21 cellular contexts compared by ENCODE assay signal in genomic region chr1:1312450-1313314, GRCh38. TPM values are rescaled to one million over a fixed set of nuclear protein-coding genes. Genes with fewer than 3 reads are reported as not detected.
A peak's percentile ranks its signal among the peaks of the same experiment; 100 is the strongest.
DNase-seq lines count a peak whose midpoint lies in the region; ATAC-seq, FAIRE-seq and TF ChIP-seq lines count a peak whose summit lies in the region.
"Had no signal": no experiment of that assay in that cellular context is flagged by ENCODE, and none has a peak within 500 bp of the region (broad histone marks: within the 10 kb centered on the region; RNA-seq: fewer than 3 reads in every experiment).

No MANE protein-coding gene starts in this region.

- H3K27me3 Mint-ChIP-seq in Calu3 (ENCODE audit: unreplicated experiment) (no peaks in the 10 kb centered on the region), nephron progenitor cell (ENCODE audit: low read depth, poor library complexity) (peaks cover 10% of the 10 kb centered on the region)
- H3K27me3 Mint-ChIP-seq: CD4-positive, CD25-positive, alpha-beta regulatory T cell; IgD-negative memory B cell had no signal

- TF ChIP-seq RAD21 in K562 (CRISPR knock-in tag; conservative IDR thresholded peaks at IDR 0.05 in 1 of 2, IDR thresholded peaks at IDR 0.05 in 1 of 2), result no peak

- peaks cover 81% of the 10 kb centered on the region for H3K36me3 ChIP-seq in K562 (ENCODE audit: control insufficient read depth, insufficient read depth, low read length)

- ATAC-seq in K562 (no peak), GM21526 (IDR thresholded peaks at IDR 0.05; ENCODE audit: low FRiP score, unreplicated experiment) (no peak), GM21515 (IDR thresholded peaks at IDR 0.05; ENCODE audit: unreplicated experiment) (no peak)

- WGBS in K562 (ENCODE audit: insufficient coverage, low coverage, missing lambda C conversion rate), result 95% methylated on average over 45 of the region's 49 CpGs

- H3K27me3 ChIP-seq in K562 (ENCODE audit: control insufficient read depth in 2 of 2, insufficient read depth in 2 of 2, low read length in 2 of 2), result no peaks in the 10 kb centered on the region

- in situ Hi-C loops in K562 (cut with MboI), result no loop called here

- peaks cover 16 to 88% of the 10 kb centered on the region in 2 experiments for H3K4me1 ChIP-seq in K562 (replicated peaks in 1 of 2; ENCODE audit: control insufficient read depth in 2 of 2, insufficient read depth in 2 of 2, low read length in 2 of 2)

- no peak for DNase-seq in Calu3
- DNase-seq in LNCaP clone FGC (ENCODE audit: low read depth), result no peak
- DNase-seq in K562 (ENCODE audit: extremely low read depth in 1 of 4, low spot score in 3 of 4), result no peak
- DNase-seq in nephron progenitor cell, result no peak
- no peak for DNase-seq in iPS-NIHi11 (ENCODE audit: low spot score)
- DNase-seq: CD4-positive, CD25-positive, alpha-beta regulatory T cell; DMS153; Kasumi-1; MM.1S; NCI-H1048; NCI-H1417 treated with DMSO at 0.1 percent for 48 hours; NCI-H187 treated with DMSO at 0.1 percent for 48 hours; NCI-H2107; NCI-H446 treated with DMSO at 0.1 percent for 48 hours; NCI-H526 treated with DMSO at 0.1 percent for 48 hours had no signal

- H4K20me1 ChIP-seq in K562 (replicated peaks; ENCODE audit: control insufficient read depth, insufficient read depth, low read length), result peaks cover 7% of the 10 kb centered on the region

- no peak overlapping the region; a peak in 1 of 4 replicates for H3K9ac ChIP-seq in K562 (ENCODE audit: insufficient read depth in 1 of 2, low read depth in 2 of 2, low read length in 2 of 2)

- TF ChIP-seq POLR2A in K562 (conservative IDR thresholded peaks at IDR 0.05), result peak; percentile 47

- H3K4me3 ChIP-seq in LNCaP clone FGC (ENCODE audit: low read depth, low read length) (no peak overlapping the region), K562 (no peak overlapping the region)

- BruUV-seq in Calu3 (replicated peaks; lab: Mats Ljungman, UMichigan) (TSS peak; percentile 30), K562 (replicated peaks; lab: Mats Ljungman, UMichigan) (TSS peak; percentile 39)

- no peak overlapping the region for H3K4me2 ChIP-seq in K562 (ENCODE audit: insufficient read depth, low read length)

- no peaks in the 10 kb centered on the region for H3K9me3 ChIP-seq in K562 (replicated peaks; ENCODE audit: control insufficient read depth, insufficient read depth, low read depth, low read length)

- no peak overlapping the region for H2AFZ ChIP-seq in K562 (ENCODE audit: low read depth, low read length)

- no peak overlapping the region for H3K27ac Mint-ChIP-seq in Calu3 (ENCODE audit: unreplicated experiment)
- no peak overlapping the region for H3K27ac Mint-ChIP-seq in nephron progenitor cell
- H3K27ac Mint-ChIP-seq: CD4-positive, CD25-positive, alpha-beta regulatory T cell had no signal

- POLR2A ChIA-PET in K562 (lab: Yijun Ruan, JAX), result interaction anchor here (0.6 to 3.5 kb wide), 8 partner anchors 7 to 129 kb away, joined by 3 to 30 read pairs (median 4); partner anchors contain the start of gene TAS1R3

- intact Hi-C loops in Calu3 (cut with micrococcal nuclease; ENCODE audit: unreplicated experiment), result no loop called here
- intact Hi-C loops in K562 (cut with micrococcal nuclease), result no loop called here

- TF ChIP-seq EP300 in K562 (IDR thresholded peaks at IDR 0.05; ENCODE audit: low read length), result no peak

- FAIRE-seq in K562 (lab: Jason Lieb, UNC), result no peak
- FAIRE-seq: GM18507 had no signal

- no peaks in the 10 kb centered on the region for H3K9me3 Mint-ChIP-seq in Calu3 (ENCODE audit: low read depth, unreplicated experiment)
- H3K9me3 Mint-ChIP-seq in nephron progenitor cell, result no peaks in the 10 kb centered on the region
- H3K9me3 Mint-ChIP-seq: CD4-positive, CD25-positive, alpha-beta regulatory T cell; IgD-negative memory B cell had no signal

- H3K9me1 ChIP-seq in K562 (ENCODE audit: control insufficient read depth, insufficient read depth, low read length), result no peaks in the 10 kb centered on the region

- no peaks in the 10 kb centered on the region for H3K4me1 Mint-ChIP-seq in Calu3 (ENCODE audit: low read depth, unreplicated experiment)
- H3K4me1 Mint-ChIP-seq in nephron progenitor cell, result peaks cover 22% of the 10 kb centered on the region

- H3K27ac ChIP-seq in 22Rv1 (peak overlapping the region; percentile 96; the same call in 1 of the 2 replicates), K562 (ENCODE audit: extremely low read depth, low read depth, low read length) (no peak overlapping the region)

- TF ChIP-seq CTCF in 22Rv1 (IDR thresholded peaks at IDR 0.05) (no peak), Calu3 (IDR thresholded peaks at IDR 0.05; ENCODE audit: unreplicated experiment) (no peak), LNCaP clone FGC (IDR thresholded peaks at IDR 0.05; ENCODE audit: control insufficient read depth, extremely low read depth, insufficient read depth) (0 out of 2 replicates have a peak, but pooled peaks have one; percentile 5), K562 (IDR thresholded peaks at IDR 0.05 in 2 of 3, conservative IDR thresholded peaks at IDR 0.05 in 1 of 3; ENCODE audit: insufficient read depth in 2 of 3, low read depth in 1 of 3, low read length in 3 of 3) (no peak), nephron progenitor cell (IDR thresholded peaks at IDR 0.05) (no peak)

- H3K36me3 Mint-ChIP-seq in Calu3 (ENCODE audit: insufficient read depth, unreplicated experiment) (peaks cover 83% of the 10 kb centered on the region), nephron progenitor cell (ENCODE audit: low read depth) (peaks cover 20% of the 10 kb centered on the region)
- H3K36me3 Mint-ChIP-seq: CD4-positive, CD25-positive, alpha-beta regulatory T cell had no signal

- CTCF ChIA-PET in Calu3 (lab: Charles Lee), result no interaction called here
- CTCF ChIA-PET in K562 (lab: Yijun Ruan, JAX; ENCODE audit: low intra/inter-chr PET ratio), result no interaction called here

- peaks cover 39% of the 10 kb centered on the region for H3K79me2 ChIP-seq in K562 (ENCODE audit: control insufficient read depth, insufficient read depth, low read length)

- H3K4me3 Mint-ChIP-seq in Calu3 (ENCODE audit: low read depth, unreplicated experiment) (no peak overlapping the region), nephron progenitor cell (no peak overlapping the region)

RNA-seq across cellular contexts. Expression of gene PUSL1, which starts 4.3 kb away (rescaled TPM):
- total RNA-seq in Calu3 (2022) (22.7 and 24.7 TPM in 2 replicates), K562 (2014; rRNA removed) (86.9 and 103 TPM in 2 replicates), K562 (2014; rRNA removed; fragmentation: Illumina TruSeq; extraction: Trizol) (5.6 and 7.0 TPM in 2 replicates), K562 (2015; rRNA removed; fragmentation: Illumina TruSeq; extraction: Trizol) (29.7 and 31.4 TPM in 2 replicates), K562 (2021) (80.1 and 83.0 TPM in 2 replicates)
- 13.3 and 63.1 TPM in 2 replicates for total RNA-seq in K562 (2011; cell fraction: chromatin; rRNA removed; ENCODE audit: low replicate concordance)
- total RNA-seq in K562 (2011; cell fraction: nucleolus; rRNA removed), result 74.5 and 90.1 TPM in 2 replicates
- 23.2 and 31.2 TPM in 2 replicates for total RNA-seq in K562 (2011; cell fraction: nucleoplasm; rRNA removed)
- polyA plus RNA-seq in K562 (2011; rRNA removed) (13.6 and 22.4 TPM in 2 replicates), K562 (2014; fragmentation: Illumina TruSeq; extraction: Trizol) (10.5 and 25.1 TPM in 2 replicates), K562 (2014; fragmentation: Nextera tagmentation; extraction: Ambion mirVana) (1 to 10 TPM in 1 of 2 experiments, under 1 TPM in 1; 0.62 to 1.7 TPM), K562 (2014; rRNA removed) (68.5 and 76.0 TPM in 2 replicates)
- 29.8 and 137 TPM in 2 replicates for polyA plus RNA-seq in K562 (2011; cell fraction: cytosol; rRNA removed)
- 41.7 and 71.9 TPM in 2 replicates for polyA plus RNA-seq in K562 (2011; cell fraction: nucleus; rRNA removed)
- polyA plus RNA-seq in K562 (2012), result 35.1 and 53.3 TPM in 2 replicates
- 3.5 and 5.7 TPM in 2 replicates for polyA minus RNA-seq in K562 (2011; rRNA and poly(A)+ RNA removed)
- 22.0 and 25.8 TPM in 2 replicates for polyA minus RNA-seq in K562 (2011; cell fraction: cytosol; rRNA and poly(A)+ RNA removed)
- polyA minus RNA-seq in K562 (2011; cell fraction: nucleus; rRNA and poly(A)+ RNA removed), result 33.5 and 38.2 TPM in 2 replicates

RNA-seq across cellular contexts. Expression of gene ACAP3, which starts 5.0 kb away (rescaled TPM):
- total RNA-seq in Calu3 (2022) (41.1 and 48.3 TPM in 2 replicates), K562 (2014; rRNA removed) (29.6 and 33.3 TPM in 2 replicates), K562 (2014; rRNA removed; fragmentation: Illumina TruSeq; extraction: Trizol) (1.9 and 3.5 TPM in 2 replicates), K562 (2015; rRNA removed; fragmentation: Illumina TruSeq; extraction: Trizol) (14.0 and 15.2 TPM in 2 replicates), K562 (2021) (44.1 and 49.0 TPM in 2 replicates)
- total RNA-seq in K562 (2011; cell fraction: chromatin; rRNA removed; ENCODE audit: low replicate concordance), result 140 and 407 TPM in 2 replicates
- 278 and 333 TPM in 2 replicates for total RNA-seq in K562 (2011; cell fraction: nucleolus; rRNA removed)
- 136 and 156 TPM in 2 replicates for total RNA-seq in K562 (2011; cell fraction: nucleoplasm; rRNA removed)
- polyA plus RNA-seq in K562 (2011; rRNA removed) (12.0 and 27.1 TPM in 2 replicates), K562 (2014; fragmentation: Illumina TruSeq; extraction: Trizol) (7.2 and 11.8 TPM in 2 replicates), K562 (2014; fragmentation: Nextera tagmentation; extraction: Ambion mirVana) (under 1 TPM; 0.01 to 0.06 TPM), K562 (2014; rRNA removed) (43.8 and 44.8 TPM in 2 replicates)
- polyA plus RNA-seq in K562 (2011; cell fraction: cytosol; rRNA removed), result 8.5 and 20.8 TPM in 2 replicates
- 346 and 462 TPM in 2 replicates for polyA plus RNA-seq in K562 (2011; cell fraction: nucleus; rRNA removed)
- 38.9 and 49.6 TPM in 2 replicates for polyA plus RNA-seq in K562 (2012)
- polyA minus RNA-seq in K562 (2011; rRNA and poly(A)+ RNA removed), result 6.3 and 10.7 TPM in 2 replicates
- polyA minus RNA-seq in K562 (2011; cell fraction: cytosol; rRNA and poly(A)+ RNA removed), result 13.7 and 15.3 TPM in 2 replicates
- polyA minus RNA-seq in K562 (2011; cell fraction: nucleus; rRNA and poly(A)+ RNA removed), result 42.4 and 46.1 TPM in 2 replicates

RNA-seq across cellular contexts. Expression of gene INTS11, which starts 11.8 kb away (rescaled TPM):
- total RNA-seq in Calu3 (2022) (110 and 117 TPM in 2 replicates), K562 (2014; rRNA removed) (151 and 179 TPM in 2 replicates), K562 (2014; rRNA removed; fragmentation: Illumina TruSeq; extraction: Trizol) (62.1 and 77.4 TPM in 2 replicates), K562 (2015; rRNA removed; fragmentation: Illumina TruSeq; extraction: Trizol) (85.4 and 88.8 TPM in 2 replicates), K562 (2021) (153 and 164 TPM in 2 replicates)
- 317 and 866 TPM in 2 replicates for total RNA-seq in K562 (2011; cell fraction: chromatin; rRNA removed; ENCODE audit: low replicate concordance)
- 565 and 578 TPM in 2 replicates for total RNA-seq in K562 (2011; cell fraction: nucleolus; rRNA removed)
- 402 and 440 TPM in 2 replicates for total RNA-seq in K562 (2011; cell fraction: nucleoplasm; rRNA removed)
- polyA plus RNA-seq in K562 (2011; rRNA removed) (110 and 164 TPM in 2 replicates), K562 (2014; fragmentation: Illumina TruSeq; extraction: Trizol) (143 and 151 TPM in 2 replicates), K562 (2014; fragmentation: Nextera tagmentation; extraction: Ambion mirVana) (10 to 100 TPM in 1 of 2 experiments, 1 to 10 TPM in 1; 3.6 to 11.8 TPM), K562 (2014; rRNA removed) (183 TPM in 2 replicates)
- polyA plus RNA-seq in K562 (2011; cell fraction: cytosol; rRNA removed), result 195 and 300 TPM in 2 replicates
- polyA plus RNA-seq in K562 (2011; cell fraction: nucleus; rRNA removed), result 663 and 798 TPM in 2 replicates
- polyA plus RNA-seq in K562 (2012), result 151 and 204 TPM in 2 replicates
- polyA minus RNA-seq in K562 (2011; rRNA and poly(A)+ RNA removed), result 68.4 and 103 TPM in 2 replicates
- 79.6 and 101 TPM in 2 replicates for polyA minus RNA-seq in K562 (2011; cell fraction: cytosol; rRNA and poly(A)+ RNA removed)
- polyA minus RNA-seq in K562 (2011; cell fraction: nucleus; rRNA and poly(A)+ RNA removed), result 108 and 123 TPM in 2 replicates

RNA-seq across cellular contexts. Expression of gene CPTP, which starts 11.9 kb away (rescaled TPM):
- 20.1 and 23.7 TPM in 2 replicates for total RNA-seq in Calu3 (2022)
- 3.4 and 22.1 TPM in 2 replicates for total RNA-seq in K562 (2011; cell fraction: chromatin; rRNA removed; ENCODE audit: low replicate concordance)
- 31.8 and 32.0 TPM in 2 replicates for total RNA-seq in K562 (2011; cell fraction: nucleolus; rRNA removed)
- total RNA-seq in K562 (2011; cell fraction: nucleoplasm; rRNA removed), result 11.2 and 13.9 TPM in 2 replicates
- total RNA-seq in K562 (2014; rRNA removed), result 21.6 and 33.4 TPM in 2 replicates
- total RNA-seq in K562 (2014; rRNA removed; fragmentation: Illumina TruSeq; extraction: Trizol), result 3.0 and 3.5 TPM in 2 replicates
- total RNA-seq in K562 (2015; rRNA removed; fragmentation: Illumina TruSeq; extraction: Trizol), result 8.4 and 10.1 TPM in 2 replicates
- 25.4 and 25.8 TPM in 2 replicates for total RNA-seq in K562 (2021)
- polyA plus RNA-seq in K562 (2011; rRNA removed), result 3.5 and 5.7 TPM in 2 replicates
- polyA plus RNA-seq in K562 (2011; cell fraction: cytosol; rRNA removed), result 7.2 and 32.1 TPM in 2 replicates
- polyA plus RNA-seq in K562 (2011; cell fraction: nucleus; rRNA removed), result 5.6 and 10.3 TPM in 2 replicates
- 14.5 and 17.3 TPM in 2 replicates for polyA plus RNA-seq in K562 (2012)
- polyA plus RNA-seq in K562 (2014; fragmentation: Illumina TruSeq; extraction: Trizol), result 2.7 and 9.1 TPM in 2 replicates
- polyA plus RNA-seq in K562 (2014; fragmentation: Nextera tagmentation; extraction: Ambion mirVana), result under 1 TPM; 0.11 to 0.20 TPM
- 12.4 and 12.9 TPM in 2 replicates for polyA plus RNA-seq in K562 (2014; rRNA removed)
- polyA minus RNA-seq in K562 (2011; rRNA and poly(A)+ RNA removed), result 2.1 and 2.4 TPM in 2 replicates
- polyA minus RNA-seq in K562 (2011; cell fraction: cytosol; rRNA and poly(A)+ RNA removed), result 9.2 and 12.1 TPM in 2 replicates
- polyA minus RNA-seq in K562 (2011; cell fraction: nucleus; rRNA and poly(A)+ RNA removed), result 14.0 and 17.8 TPM in 2 replicates

RNA-seq across cellular contexts. Expression of gene TAS1R3, which starts 18.4 kb away (rescaled TPM):
- 0.24 and 0.42 TPM in 2 replicates for total RNA-seq in Calu3 (2022)
- total RNA-seq in K562 (2011; cell fraction: chromatin; rRNA removed; ENCODE audit: low replicate concordance), result 0.19 and 0.58 TPM in 2 replicates
- 0.53 and 0.67 TPM in 2 replicates for total RNA-seq in K562 (2011; cell fraction: nucleolus; rRNA removed)
- 0.15 and 0.23 TPM in 2 replicates for total RNA-seq in K562 (2011; cell fraction: nucleoplasm; rRNA removed)
- total RNA-seq in K562 (2014; rRNA removed), result 0.12 TPM in 1 of 2 replicates, not detected in the other
- not detected in 2 replicates for total RNA-seq in K562 (2014; rRNA removed; fragmentation: Illumina TruSeq; extraction: Trizol)
- 0.04 TPM in 1 of 2 replicates, not detected in the other for total RNA-seq in K562 (2015; rRNA removed; fragmentation: Illumina TruSeq; extraction: Trizol)
- total RNA-seq in K562 (2021), result 0.07 and 0.09 TPM in 2 replicates
- 0.05 TPM in 1 of 2 replicates, not detected in the other for polyA plus RNA-seq in K562 (2011; rRNA removed)
- 0.03 and 0.06 TPM in 2 replicates for polyA plus RNA-seq in K562 (2011; cell fraction: cytosol; rRNA removed)
- 0.25 and 0.31 TPM in 2 replicates for polyA plus RNA-seq in K562 (2011; cell fraction: nucleus; rRNA removed)
- 0.26 and 0.37 TPM in 2 replicates for polyA plus RNA-seq in K562 (2012)
- not detected in 2 replicates for polyA plus RNA-seq in K562 (2014; fragmentation: Illumina TruSeq; extraction: Trizol)
- polyA plus RNA-seq in K562 (2014; fragmentation: Nextera tagmentation; extraction: Ambion mirVana), result not detected
- polyA plus RNA-seq in K562 (2014; rRNA removed), result 0.03 and 0.13 TPM in 2 replicates
- polyA minus RNA-seq in K562 (2011; rRNA and poly(A)+ RNA removed), result not detected in 2 replicates
- polyA minus RNA-seq in K562 (2011; cell fraction: cytosol; rRNA and poly(A)+ RNA removed), result not detected in 2 replicates
- polyA minus RNA-seq in K562 (2011; cell fraction: nucleus; rRNA and poly(A)+ RNA removed), result 0.13 and 0.22 TPM in 2 replicates
- total RNA-seq: H4 had no signal
